In genomic region chr7:116671681-116672595, GRCh38 we compare ENCODE assay signal across 1 cellular context.
TF ChIP-seq lines count a peak whose summit lies in the region.

MET (plus strand) TSS chr7:116672196; CDS start chr7:116699085, 26,889 bp downstream.

TF ChIP-seq in HepG2, 621 proteins besides CTCF, POLR2A, EP300 and RAD21 (continued from another document and continues in another):
- TF ChIP-seq ZNF318 (CRISPR knock-in tag; IDR thresholded peaks at IDR 0.05) (0 out of 2 replicates have a peak, but pooled peaks have one; percentile 21), ZMYM2 (CRISPR knock-in tag; IDR thresholded peaks at IDR 0.05) (0 out of 2 replicates have a peak, but pooled peaks have one; percentile 52), ZBTB20 (CRISPR knock-in tag; IDR thresholded peaks at IDR 0.05; ENCODE audit: borderline replicate concordance, low read depth) (peak; percentile 90), IKZF5 (CRISPR knock-in tag; IDR thresholded peaks at IDR 0.05) (peak; percentile 24; the same call in 1 of the 2 replicates), MYC (CRISPR knock-in tag; IDR thresholded peaks at IDR 0.05; ENCODE audit: borderline replicate concordance) (peak; percentile 93), PPARG (CRISPR knock-in tag; conservative IDR thresholded peaks at IDR 0.05) (peak; percentile 61), TFE3 (CRISPR knock-in tag; IDR thresholded peaks at IDR 0.05) (0 out of 2 replicates have a peak, but pooled peaks have one; percentile 25), SNAPC4 (CRISPR knock-in tag; IDR thresholded peaks at IDR 0.05) (no peak), ZMYM4 (CRISPR knock-in tag; IDR thresholded peaks at IDR 0.05) (peak; percentile 92), ZBED4 (CRISPR knock-in tag; IDR thresholded peaks at IDR 0.05; ENCODE audit: borderline replicate concordance) (peak; percentile 6; the same call in 1 of the 2 replicates), ARID3A (IDR thresholded peaks at IDR 0.05; ENCODE audit: low read depth, low read length) (no peak), IRF9 (CRISPR knock-in tag; IDR thresholded peaks at IDR 0.05; ENCODE audit: borderline replicate concordance) (peak; percentile 80), ATF3 (CRISPR knock-in tag; IDR thresholded peaks at IDR 0.05) (0 out of 2 replicates have a peak, but pooled peaks have one; percentile 23), ZNF253 (CRISPR knock-in tag; IDR thresholded peaks at IDR 0.05; ENCODE audit: borderline replicate concordance) (peak; percentile 74; the same call in 1 of the 2 replicates), TSC22D2 (CRISPR knock-in tag; IDR thresholded peaks at IDR 0.05; ENCODE audit: borderline replicate concordance) (peak; percentile 19; the same call in 1 of the 2 replicates), SMAD9 (CRISPR knock-in tag; IDR thresholded peaks at IDR 0.05) (no peak), GFI1 (CRISPR knock-in tag; IDR thresholded peaks at IDR 0.05; ENCODE audit: borderline replicate concordance) (peak; percentile 90), ZNF839 (CRISPR knock-in tag; IDR thresholded peaks at IDR 0.05; ENCODE audit: borderline replicate concordance) (no peak), MATR3 (CRISPR knock-in tag; IDR thresholded peaks at IDR 0.05) (no peak), EEA1 (CRISPR knock-in tag; IDR thresholded peaks at IDR 0.05; ENCODE audit: borderline replicate concordance) (0 out of 2 replicates have a peak, but pooled peaks have one; percentile 88), ZNF670 (CRISPR knock-in tag; IDR thresholded peaks at IDR 0.05; ENCODE audit: borderline replicate concordance) (0 out of 2 replicates have a peak, but pooled peaks have one; percentile 73), ATRX (CRISPR knock-in tag; IDR thresholded peaks at IDR 0.05; ENCODE audit: borderline replicate concordance) (no peak), ZNF205 (CRISPR knock-in tag; IDR thresholded peaks at IDR 0.05) (no peak; the same call in none of the 2 replicates), SP1 (IDR thresholded peaks at IDR 0.05) (no peak), SP1 (CRISPR knock-in tag; IDR thresholded peaks at IDR 0.05) (peak; percentile 30; the same call in 1 of the 2 replicates), EED (CRISPR knock-in tag; IDR thresholded peaks at IDR 0.05) (peak; percentile 88), NR3C1 (CRISPR knock-in tag; IDR thresholded peaks at IDR 0.05) (no peak)
